ENCODE assay signal across 9 cellular contexts in genomic region chr12:56488041-56488955, GRCh38. TPM values are rescaled to one million over a fixed set of nuclear protein-coding genes. Genes with fewer than 3 reads are reported as not detected.
DNase-seq lines count a peak whose midpoint lies in the region; ATAC-seq and TF ChIP-seq lines count a peak whose summit lies in the region.
"Had no signal": no experiment of that assay in that cellular context is flagged by ENCODE, and none has a peak within 500 bp of the region (broad histone marks: within the 10 kb centered on the region; RNA-seq: fewer than 3 reads in every experiment).

Gene GLS2, minus strand, starts transcription at chr12:56488161. Its CDS starts 43 bp downstream, at chr12:56488118.

- peaks cover 7% of the 10 kb centered on the region for H3K36me3 Mint-ChIP-seq in nephron progenitor cell (ENCODE audit: low read depth)
- H3K36me3 Mint-ChIP-seq in stimulated activated naive CD8-positive, alpha-beta T cell treated with anti-CD3 and anti-CD28 coated beads, Interleukin-15, Interleukin-2, amounts not matched to agents 100 ng/mL and 50 ng/mL, for 24 hours (ENCODE audit: low read depth) = no peaks in the 10 kb centered on the region

- H3K4me3 ChIP-seq in BE2C (ENCODE audit: low read depth, low read length) (peak within 1 kb of the TSS; percentile 41), PC-9 (peak within 1 kb of the TSS; percentile 57; the same call in 1 of the 2 replicates)

- peaks cover 8% of the 10 kb centered on the region for H3K9me3 ChIP-seq in BE2C
- no peaks in the 10 kb centered on the region for H3K9me3 ChIP-seq in PC-9 (ENCODE audit: insufficient read depth, low read depth)

- no TSS peak for BruUV-seq in PC-9 (replicated peaks; lab: Mats Ljungman, UMichigan)

- no peaks in the 10 kb centered on the region for H3K79me2 ChIP-seq in PC-9 (ENCODE audit: low read depth)

- CTCF ChIA-PET in PC-9 (lab: Charles Lee) = interaction anchor here (0.6 to 0.7 kb wide), 3 partner anchors 16 to 526 kb away, joined by 3 to 6 read pairs (median 3); no protein-coding TSS in a partner anchor

- peaks cover 14% of the 10 kb centered on the region for H3K4me1 Mint-ChIP-seq in nephron progenitor cell
- H3K4me1 Mint-ChIP-seq in stimulated activated naive CD8-positive, alpha-beta T cell treated with anti-CD3 and anti-CD28 coated beads, Interleukin-15, Interleukin-2, amounts not matched to agents 100 ng/mL and 50 ng/mL, for 24 hours (ENCODE audit: low read depth) = peaks cover 18% of the 10 kb centered on the region

- no peak within 1 kb of the TSS for H3K27ac ChIP-seq in PC-9
- no peak within 1 kb of the TSS for H3K27ac ChIP-seq in foreskin keratinocyte

- H3K9me2 ChIP-seq in PC-9 (ENCODE audit: insufficient read depth) = no peaks in the 10 kb centered on the region

- peaks cover 66% of the 10 kb centered on the region for H3K27me3 ChIP-seq in BE2C
- H3K27me3 ChIP-seq in PC-9 (ENCODE audit: insufficient read depth, low read depth) = peaks cover 24% of the 10 kb centered on the region; the same call in 1 of the 2 replicates
- peaks cover 58% of the 10 kb centered on the region for H3K27me3 ChIP-seq in foreskin keratinocyte

- peak within 1 kb of the TSS; percentile 81 for H2AFZ ChIP-seq in PC-9

- H3K36me3 ChIP-seq in BE2C (no peaks in the 10 kb centered on the region), PC-9 (ENCODE audit: low read depth) (no peaks in the 10 kb centered on the region)

- POLR2A ChIA-PET in PC-9 (lab: Charles Lee; ENCODE audit: unreplicated experiment) = interaction anchor here (0.6 to 0.7 kb wide), 2 partner anchors 148 to 174 kb away, joined by 4 to 5 read pairs; no protein-coding TSS in a partner anchor

- intact Hi-C loops in PC-9 (cut with micrococcal nuclease; ENCODE audit: unreplicated experiment) = no loop called here

- H3K4me3 Mint-ChIP-seq in nephron progenitor cell = peak within 1 kb of the TSS; percentile 79
- H3K4me3 Mint-ChIP-seq in stimulated activated naive CD8-positive, alpha-beta T cell treated with anti-CD3 and anti-CD28 coated beads, Interleukin-15, Interleukin-2, amounts not matched to agents 100 ng/mL and 50 ng/mL, for 24 hours = peak within 1 kb of the TSS; percentile 80

- H3K27me3 Mint-ChIP-seq in nephron progenitor cell (ENCODE audit: low read depth, poor library complexity) = peaks cover 91% of the 10 kb centered on the region
- H3K27me3 Mint-ChIP-seq in stimulated activated naive CD8-positive, alpha-beta T cell treated with anti-CD3 and anti-CD28 coated beads, Interleukin-15, Interleukin-2, amounts not matched to agents 100 ng/mL and 50 ng/mL, for 24 hours = peaks cover 45% of the 10 kb centered on the region

- H3K4me1 ChIP-seq in BE2C (no peaks in the 10 kb centered on the region), PC-9 (replicated peaks; ENCODE audit: insufficient read depth) (no peaks in the 10 kb centered on the region), foreskin keratinocyte (no peaks in the 10 kb centered on the region)

- H3K9me3 Mint-ChIP-seq in nephron progenitor cell = peaks cover 44% of the 10 kb centered on the region
- H3K9me3 Mint-ChIP-seq in stimulated activated naive CD8-positive, alpha-beta T cell treated with anti-CD3 and anti-CD28 coated beads, Interleukin-15, Interleukin-2, amounts not matched to agents 100 ng/mL and 50 ng/mL, for 24 hours = no peaks in the 10 kb centered on the region

- H3K4me2 ChIP-seq in PC-9 = peak within 1 kb of the TSS; percentile 79

- TF ChIP-seq CTCF in BE2C (IDR thresholded peaks at IDR 0.05; ENCODE audit: low read depth, low read length) (no peak), PC-9 (conservative IDR thresholded peaks at IDR 0.05) (no peak), foreskin keratinocyte (conservative IDR thresholded peaks at IDR 0.05) (no peak), nephron progenitor cell (IDR thresholded peaks at IDR 0.05) (no peak)

- H4K20me1 ChIP-seq in PC-9 (ENCODE audit: insufficient read depth) = no peaks in the 10 kb centered on the region

- DNase-seq in BE2C (peak; percentile 40), PC-9 (peak; percentile 59 to 77), foreskin keratinocyte (peak; percentile 53 to 81), nephron progenitor cell (peak; percentile 71)
- peak; percentile 48 for DNase-seq in activated gamma-delta T cell treated with anti-CD3 and anti-CD28 coated beads, Interleukin-2, amount 50 U/mL, for 16 hours (ENCODE audit: low read depth)

- H3F3A ChIP-seq in PC-9 (ENCODE audit: insufficient read depth, low read depth) = no peaks in the 10 kb centered on the region

- no peak within 1 kb of the TSS for H3K27ac Mint-ChIP-seq in nephron progenitor cell
- H3K27ac Mint-ChIP-seq in stimulated activated naive CD8-positive, alpha-beta T cell treated with anti-CD3 and anti-CD28 coated beads, Interleukin-15, Interleukin-2, amounts not matched to agents 100 ng/mL and 50 ng/mL, for 24 hours = no peak within 1 kb of the TSS

- ATAC-seq in GM19372 (IDR thresholded peaks at IDR 0.05; ENCODE audit: low read depth, unreplicated experiment) (peak; percentile 87), HG03571 (IDR thresholded peaks at IDR 0.05; ENCODE audit: unreplicated experiment) (peak; percentile 91), foreskin keratinocyte (peak; percentile 96)

RNA-seq across cellular contexts. Expression of gene GLS2, which starts in this region (rescaled TPM):
- not detected for polyA plus RNA-seq in BE2C (2012; ENCODE audit: insufficient read depth, insufficient read length, low read depth)
- total RNA-seq in PC-9 (2021) (1.3 and 2.9 TPM in 2 replicates), foreskin keratinocyte (0.53 and 0.65 TPM in 2 replicates)
- polyA plus RNA-seq in foreskin keratinocyte = 0.55 and 0.71 TPM in 2 replicates
- total RNA-seq: HT1080 had no signal

Comparison
In these comparisons a context has a peak if more than half of its experiments do, and no peak if none do; other contexts are left out.
1. Peak in DNase-seq and ATAC-seq in foreskin keratinocyte; RNA of the gene not detected or under 1 TPM.